In genomic region chr16:67723151-67723915, GRCh38 we compare ENCODE assay signal across 15 cellular contexts. TPM values are rescaled to one million over a fixed set of nuclear protein-coding genes. Genes with fewer than 3 reads are reported as not detected.
DNase-seq lines count a peak whose midpoint lies in the region; ATAC-seq and TF ChIP-seq lines count a peak whose summit lies in the region.
"Had no signal": no experiment of that assay in that cellular context is flagged by ENCODE, and none has a peak within 500 bp of the region (broad histone marks: within the 10 kb centered on the region; RNA-seq: fewer than 3 reads in every experiment).

No MANE protein-coding gene starts in this region.

- H3K36me3 Mint-ChIP-seq in T-cell: peaks cover 13% of the 10 kb centered on the region

- POLR2A ChIA-PET in RWPE1 (lab: Yijun Ruan, JAX; ENCODE audit: low non-redundant PET) (no interaction called here), T-cell (lab: Charles Lee) (no interaction called here)

- peak; percentile 93 for DNase-seq in EH (ENCODE audit: low read depth)
- peak; percentile 67 for DNase-seq in RWPE1 (ENCODE audit: low spot score)
- peak; percentile 70 for DNase-seq in posterior vena cava (ENCODE audit: low spot score)
- DNase-seq in activated naive CD4-positive, alpha-beta T cell (lab: John Stamatoyannopoulos, UW): no peak
- DNase-seq in NCI-H345 treated with DMSO at 0.1 percent for 48 hours (lab: John Stamatoyannopoulos, UW; ENCODE audit: unreplicated experiment): no peak
- no peak for DNase-seq in T-cell
- DNase-seq: activated T-cell treated with anti-CD3 and anti-CD28 coated beads, Interleukin-2, amount 50 U/mL, for 72 hours; COR-L47; left ventricle myocardium inferior; NCI-H524; SHP77 had no signal

- peak overlapping the region; percentile 39 for H3K27ac ChIP-seq in RWPE1
- H3K27ac ChIP-seq: cardiac muscle cell, left ventricle myocardium inferior, neutrophil had no signal

- no peaks in the 10 kb centered on the region for H3K27me3 Mint-ChIP-seq in T-cell

- H3K4me1 Mint-ChIP-seq in T-cell: peaks cover 16 to 29% (median 26%) of the 10 kb centered on the region in 3 donors

- TF ChIP-seq CTCF in RWPE1 (conservative IDR thresholded peaks at IDR 0.05; ENCODE audit: low read depth): no peak

- CTCF ChIA-PET in RWPE1 (lab: Yijun Ruan, JAX): interaction anchor here (0.5 to 0.6 kb wide), 3 partner anchors 43 to 138 kb away, joined by 3 read pairs; no protein-coding TSS in a partner anchor
- CTCF ChIA-PET in T-cell (lab: Charles Lee): no interaction called here

- ATAC-seq in esophagus mucosa: peak; percentile 10
- no peak for ATAC-seq in GM18517 (IDR thresholded peaks at IDR 0.05; ENCODE audit: unreplicated experiment)
- no peak for ATAC-seq in T-cell (replicated peaks in 1 of 4)
- ATAC-seq: activated T-cell treated with anti-CD3 and anti-CD28 coated beads, Interleukin-2, amount 50 U/mL, for 72 hours had no signal

- H3K27ac Mint-ChIP-seq in T-cell: peak overlapping the region in 1 of 2 donors; percentile 31
- H3K27ac Mint-ChIP-seq: activated T-cell treated with anti-CD3 and anti-CD28 coated beads, Interleukin-2, amount 50 U/mL, for 72 hours had no signal

- no peak overlapping the region for H3K4me3 Mint-ChIP-seq in T-cell
- H3K4me3 Mint-ChIP-seq: activated T-cell treated with anti-CD3 and anti-CD28 coated beads, Interleukin-2, amount 50 U/mL, for 72 hours had no signal

- H3K9me3 Mint-ChIP-seq in T-cell: no peaks in the 10 kb centered on the region
- H3K9me3 Mint-ChIP-seq: activated T-cell treated with anti-CD3 and anti-CD28 coated beads, Interleukin-2, amount 50 U/mL, for 72 hours had no signal

- intact Hi-C loops in posterior vena cava (cut with DNase I): no loop called here

RNA-seq across cellular contexts. Expression of gene GFOD2, which starts 4.2 kb away (rescaled TPM):
- total RNA-seq in esophagus mucosa (25.4 TPM), posterior vena cava (10 to 100 TPM; 14.2 to 14.5 TPM), T-cell (10 to 100 TPM in 4 of 5 donors, 1 to 10 TPM in 1; 8.5 to 23.2 (median 16.7) TPM)

RNA-seq across cellular contexts. Expression of gene C16orf86, which starts 56.7 kb away (rescaled TPM):
- total RNA-seq in esophagus mucosa: 0.84 TPM
- total RNA-seq in posterior vena cava: 1 to 10 TPM; 2.7 to 4.8 TPM
- total RNA-seq in T-cell: 1 to 10 TPM; 1.9 to 6.7 (median 5.4) TPM

RNA-seq across cellular contexts. Expression of gene ENKD1, which starts 56.8 kb away (rescaled TPM):
- total RNA-seq in esophagus mucosa: 3.8 TPM
- 10 to 100 TPM; 12.2 to 12.6 TPM for total RNA-seq in posterior vena cava
- 10 to 100 TPM in 3 of 5 donors, 1 to 10 TPM in 2; 4.2 to 12.1 (median 10.1) TPM for total RNA-seq in T-cell

Comparison
In these comparisons a context has a peak if more than half of its experiments do, and no peak if none do; other contexts are left out.
1. DNase-seq: peak in EH (single experiment), RWPE1 (single experiment) and posterior vena cava (single experiment); none in activated naive CD4-positive, alpha-beta T cell (0 of 4), NCI-H345 treated with DMSO at 0.1 percent for 48 hours (single experiment) and T-cell (0 of 34).